ENCODE assay signal across 2 cellular contexts in genomic region chr2:44315945-44316344, GRCh38.
A peak's percentile ranks its signal among the peaks of the same experiment; 100 is the strongest.
TF ChIP-seq lines count a peak whose summit lies in the region.

No MANE protein-coding gene starts in this region.

TF ChIP-seq in HepG2, 621 proteins besides CTCF, POLR2A, EP300 and RAD21:
- TF ChIP-seq ZNF644 (CRISPR knock-in tag; IDR thresholded peaks at IDR 0.05; ENCODE audit: low read depth) (0 out of 2 replicates have a peak, but pooled peaks have one; percentile 62), ZNF275 (CRISPR knock-in tag; IDR thresholded peaks at IDR 0.05; ENCODE audit: borderline replicate concordance) (no peak), SRSF1 (optimal IDR thresholded peaks at IDR 0.05; ENCODE audit: low read depth, low read length) (no peak), FIP1L1 (IDR thresholded peaks at IDR 0.05; ENCODE audit: borderline replicate concordance, insufficient read depth, low read depth, low read length) (no peak), ZUFSP (CRISPR knock-in tag; IDR thresholded peaks at IDR 0.05; ENCODE audit: borderline replicate concordance) (no peak), SRF (IDR thresholded peaks at IDR 0.05; ENCODE audit: low read depth, low read length) (peak; percentile 53; the same call in 1 of the 2 replicates), AHR (CRISPR knock-in tag; IDR thresholded peaks at IDR 0.05) (no peak)

TF ChIP-seq in WTC11, 78 proteins besides CTCF, POLR2A, EP300 and RAD21:
- no peak for TF ChIP-seq JAZF1 (CRISPR knock-in tag; IDR thresholded peaks at IDR 0.05)
TF ChIP-seq in WTC11: peak in this region for 0.
